Comparison of ENCODE assay signal across 14 cellular contexts in genomic region chr16:80197790-80198201, GRCh38.
A peak's percentile ranks its signal among the peaks of the same experiment; 100 is the strongest.
DNase-seq lines count a peak whose midpoint lies in the region; ATAC-seq, FAIRE-seq and TF ChIP-seq lines count a peak whose summit lies in the region.
"Had no signal": no experiment of that assay in that cellular context is flagged by ENCODE, and none has a peak within 500 bp of the region (broad histone marks: within the 10 kb centered on the region; RNA-seq: fewer than 3 reads in every experiment).

No MANE protein-coding gene starts in this region.

- peak overlapping the region; percentile 79 for H2AFZ ChIP-seq in endothelial cell of umbilical vein (ENCODE audit: low read depth, low read length)

- FAIRE-seq in endothelial cell of umbilical vein (lab: Jason Lieb, UNC), result peak; percentile 78

- peaks cover 0 to 3% (median 0%) of the 10 kb centered on the region in 7 donors for H3K4me1 Mint-ChIP-seq in naive thymus-derived CD4-positive, alpha-beta T cell
- H3K4me1 Mint-ChIP-seq: activated naive CD4-positive, alpha-beta T cell treated with anti-CD3 and anti-CD28 coated beads, Interleukin-2, amount 10 ng/mL, durations not matched to agents 7 days and 5 days; B cell had no signal

- peaks cover 18% of the 10 kb centered on the region for H3K4me1 ChIP-seq in endothelial cell of umbilical vein (ENCODE audit: control insufficient read depth, extremely low read depth, insufficient read depth, low read length)
- H3K4me1 ChIP-seq in naive thymus-derived CD4-positive, alpha-beta T cell (ENCODE audit: control insufficient read depth in 2 of 2, insufficient read depth in 2 of 2, low read length in 2 of 2), result no peaks in the 10 kb centered on the region

- H3K9me1 ChIP-seq in endothelial cell of umbilical vein (replicated peaks; ENCODE audit: control insufficient read depth, extremely low read depth, insufficient read depth, low read length), result no peaks in the 10 kb centered on the region

- TF ChIP-seq CTCF in endothelial cell of umbilical vein (IDR thresholded peaks at IDR 0.05; ENCODE audit: extremely low read depth in 1 of 2, insufficient read depth in 1 of 2, low read depth in 1 of 2, low read length in 2 of 2), result no peak

- CTCF ChIA-PET in endothelial cell of umbilical vein (lab: Charles Lee), result interaction anchor here (0.9 to 1.2 kb wide), 2 partner anchors 53 to 95 kb away, joined by 3 read pairs; no protein-coding TSS in a partner anchor
- CTCF ChIA-PET in naive thymus-derived CD4-positive, alpha-beta T cell (lab: Charles Lee), result no interaction called here

- TF ChIP-seq POLR2A in endothelial cell of umbilical vein (IDR thresholded peaks at IDR 0.05; ENCODE audit: low read depth, low read length), result peak; percentile 48

- H3K4me3 ChIP-seq in endothelial cell of umbilical vein (replicated peaks in 1 of 3; ENCODE audit: insufficient read depth in 1 of 3, low read depth in 1 of 3, low read length in 3 of 3), result no peak overlapping the region
- no peak overlapping the region for H3K4me3 ChIP-seq in naive thymus-derived CD4-positive, alpha-beta T cell (ENCODE audit: low read length)

- H3K27me3 ChIP-seq in endothelial cell of umbilical vein (ENCODE audit: control insufficient read depth in 2 of 2, insufficient read depth in 2 of 2, low read length in 2 of 2), result no peaks in the 10 kb centered on the region
- H3K27me3 ChIP-seq in naive thymus-derived CD4-positive, alpha-beta T cell (ENCODE audit: control insufficient read depth in 2 of 2, insufficient read depth in 2 of 2, low read length in 2 of 2), result no peaks in the 10 kb centered on the region

- H3K27ac ChIP-seq in endothelial cell of umbilical vein (ENCODE audit: insufficient read depth, low read depth, low read length), result peak overlapping the region; percentile 93
- H3K27ac ChIP-seq in naive thymus-derived CD4-positive, alpha-beta T cell (ENCODE audit: low read depth, low read length), result no peak overlapping the region

- dilution Hi-C loops in endothelial cell of umbilical vein (cut with MboI; ENCODE audit: extremely low pct_ligation_motif_present, low sequenced_read_pairs), result no loop called here

- peak overlapping the region; percentile 93 for H3K9ac ChIP-seq in endothelial cell of umbilical vein (replicated peaks; ENCODE audit: extremely low read depth, insufficient read depth, low read length)

- H3K9me3 ChIP-seq in endothelial cell of umbilical vein (replicated peaks; ENCODE audit: control insufficient read depth, insufficient read depth, low read length), result no peaks in the 10 kb centered on the region
- no peaks in the 10 kb centered on the region for H3K9me3 ChIP-seq in naive thymus-derived CD4-positive, alpha-beta T cell (ENCODE audit: control insufficient read depth in 2 of 3, low read length in 3 of 3)

- no peak for DNase-seq in activated CD4-positive, CD25-positive, alpha-beta regulatory T cell treated with anti-CD3 and anti-CD28 coated beads, Interleukin-2, amount 50 U/mL, for 72 hours
- peak; percentile 91 for DNase-seq in M059J (ENCODE audit: low read depth)
- DNase-seq in endothelial cell of umbilical vein (ENCODE audit: low read depth, low spot score), result peak; percentile 91
- peak; percentile 84 for DNase-seq in renal cortical epithelial cell (ENCODE audit: low read depth)
- DNase-seq in central memory CD4-positive, alpha-beta T cell, result no peak
- no peak for DNase-seq in naive thymus-derived CD4-positive, alpha-beta T cell
- DNase-seq in activated CD4-positive, alpha-beta T cell treated with anti-CD3 and anti-CD28 coated beads for 48 hours, result no peak
- DNase-seq: activated naive CD4-positive, alpha-beta T cell treated with anti-CD3 and anti-CD28 coated beads, Interleukin-2, amount 10 ng/mL, durations not matched to agents 7 days and 5 days; NCI-H2227 treated with DMSO at 0.1 percent for 48 hours; stimulated activated CD4-positive, alpha-beta T cell treated with anti-CD3 and anti-CD28 coated beads, Interleukin-2, amount 100 ng/mL, for 48 hours had no signal

- peaks cover 0 to 30% (median 22%) of the 10 kb centered on the region in 5 donors for H3K27me3 Mint-ChIP-seq in naive thymus-derived CD4-positive, alpha-beta T cell
- H3K27me3 Mint-ChIP-seq: activated naive CD4-positive, alpha-beta T cell treated with anti-CD3 and anti-CD28 coated beads, Interleukin-2, amount 10 ng/mL, durations not matched to agents 7 days and 5 days; type B pancreatic cell had no signal

- no peaks in the 10 kb centered on the region for H3K79me2 ChIP-seq in endothelial cell of umbilical vein (ENCODE audit: control insufficient read depth, insufficient read depth, low read length)

- H3K36me3 Mint-ChIP-seq in naive thymus-derived CD4-positive, alpha-beta T cell, result no peaks in the 10 kb centered on the region
- H3K36me3 Mint-ChIP-seq: activated naive CD4-positive, alpha-beta T cell treated with anti-CD3 and anti-CD28 coated beads, Interleukin-2, amount 10 ng/mL, durations not matched to agents 7 days and 5 days; type B pancreatic cell had no signal

- H3K36me3 ChIP-seq in endothelial cell of umbilical vein (ENCODE audit: control insufficient read depth in 2 of 2, extremely low read depth in 1 of 2, insufficient read depth in 2 of 2, low read length in 2 of 2), result no peaks in the 10 kb centered on the region
- no peaks in the 10 kb centered on the region for H3K36me3 ChIP-seq in naive thymus-derived CD4-positive, alpha-beta T cell (ENCODE audit: control insufficient read depth in 2 of 3, insufficient read depth in 3 of 3, low read length in 3 of 3)

- H3K9me3 Mint-ChIP-seq in naive thymus-derived CD4-positive, alpha-beta T cell, result peaks cover 0 to 7% (median 0%) of the 10 kb centered on the region in 11 donors
- H3K9me3 Mint-ChIP-seq: activated naive CD4-positive, alpha-beta T cell treated with anti-CD3 and anti-CD28 coated beads, Interleukin-2, amount 10 ng/mL, durations not matched to agents 7 days and 5 days; T-helper 1 cell treated with Interleukin-12 subunit alpha and Interleukin-12 subunit beta and Interleukin-4 antibody, amounts not matched to agents 30 μg/mL and 1 μg/mL, for 36 hours; type B pancreatic cell had no signal

- peak overlapping the region; percentile 83 for H3K4me2 ChIP-seq in endothelial cell of umbilical vein (ENCODE audit: insufficient read depth, low read length)

- intact Hi-C loops in endothelial cell of umbilical vein (cut with micrococcal nuclease), result loop anchor here (2.0 to 5.0 kb wide), 4 partner anchors 39 to 740 kb away; no protein-coding TSS in a partner anchor
- intact Hi-C loops in naive thymus-derived CD4-positive, alpha-beta T cell (cut with micrococcal nuclease), result no loop called here

- no peak overlapping the region for H3K4me3 Mint-ChIP-seq in naive thymus-derived CD4-positive, alpha-beta T cell
- H3K4me3 Mint-ChIP-seq: activated naive CD4-positive, alpha-beta T cell treated with anti-CD3 and anti-CD28 coated beads, Interleukin-2, amount 10 ng/mL, durations not matched to agents 7 days and 5 days; B cell; T-helper 1 cell treated with Interleukin-12 subunit alpha and Interleukin-12 subunit beta and Interleukin-4 antibody, amounts not matched to agents 30 μg/mL and 1 μg/mL, for 36 hours; type B pancreatic cell had no signal

- no peaks in the 10 kb centered on the region for H4K20me1 ChIP-seq in endothelial cell of umbilical vein (replicated peaks; ENCODE audit: control insufficient read depth, extremely low read depth, insufficient read depth, low read length)

- peak; percentile 41 to 65 for ATAC-seq in activated CD4-positive, CD25-positive, alpha-beta regulatory T cell treated with anti-CD3 and anti-CD28 coated beads, Interleukin-2, amount 50 U/mL, for 24 hours
- no peak for ATAC-seq in naive thymus-derived CD4-positive, alpha-beta T cell

- H3K27ac Mint-ChIP-seq in naive thymus-derived CD4-positive, alpha-beta T cell, result no peak overlapping the region
- H3K27ac Mint-ChIP-seq: activated naive CD4-positive, alpha-beta T cell treated with anti-CD3 and anti-CD28 coated beads, Interleukin-2, amount 10 ng/mL, durations not matched to agents 7 days and 5 days; B cell; T-helper 1 cell treated with Interleukin-12 subunit alpha and Interleukin-12 subunit beta and Interleukin-4 antibody, amounts not matched to agents 30 μg/mL and 1 μg/mL, for 36 hours; type B pancreatic cell had no signal

- no TSS peak for BruUV-seq in endothelial cell of umbilical vein (replicated peaks; lab: Mats Ljungman, UMichigan)

- POLR2A ChIA-PET in endothelial cell of umbilical vein (lab: Charles Lee), result no interaction called here
- POLR2A ChIA-PET in naive thymus-derived CD4-positive, alpha-beta T cell (lab: Charles Lee), result no interaction called here

TF ChIP-seq in endothelial cell of umbilical vein, 7 proteins besides CTCF, POLR2A, EP300 and RAD21:
- TF ChIP-seq POLR2AphosphoS5 (IDR thresholded peaks at IDR 0.05; ENCODE audit: insufficient read depth, low read depth, low read length) (peak; percentile 79), FOS (IDR thresholded peaks at IDR 0.05; ENCODE audit: borderline replicate concordance, insufficient read depth, low read length) (peak; percentile 88), GATA2 (IDR thresholded peaks at IDR 0.05; ENCODE audit: insufficient read depth, insufficient read length, low read depth, low read length) (peak; percentile 56), MYC (IDR thresholded peaks at IDR 0.05; ENCODE audit: low read depth, low read length) (no peak), EZH2 (IDR thresholded peaks at IDR 0.05; ENCODE audit: borderline replicate concordance, low read depth, low read length, severe bottlenecking) (no peak), JUN (IDR thresholded peaks at IDR 0.05; ENCODE audit: borderline replicate concordance, insufficient read depth, insufficient read length, low read depth) (peak; percentile 72)
- TF ChIP-seq, protein P1, sequence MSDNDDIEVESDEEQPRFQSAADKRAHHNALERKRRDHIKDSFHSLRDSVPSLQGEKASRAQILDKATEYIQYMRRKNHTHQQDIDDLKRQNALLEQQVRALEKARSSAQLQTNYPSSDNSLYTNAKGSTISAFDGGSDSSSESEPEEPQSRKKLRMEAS (IDR thresholded peaks at IDR 0.05; ENCODE audit: insufficient read depth, insufficient read length), result no peak

Comparison
In these comparisons a context has a peak if more than half of its experiments do, and no peak if none do; other contexts are left out.
1. DNase-seq: peak in M059J (single experiment), endothelial cell of umbilical vein (single experiment) and renal cortical epithelial cell (single experiment); none in activated CD4-positive, CD25-positive, alpha-beta regulatory T cell treated with anti-CD3 and anti-CD28 coated beads, Interleukin-2, amount 50 U/mL, for 72 hours (single experiment), central memory CD4-positive, alpha-beta T cell (single experiment), naive thymus-derived CD4-positive, alpha-beta T cell (0 of 9) and activated CD4-positive, alpha-beta T cell treated with anti-CD3 and anti-CD28 coated beads for 48 hours (single experiment).